17 cellular contexts compared by ENCODE assay signal in genomic region chr22:33350391-33350955, GRCh38.
A peak's percentile ranks its signal among the peaks of the same experiment; 100 is the strongest.
DNase-seq lines count a peak whose midpoint lies in the region; ATAC-seq and TF ChIP-seq lines count a peak whose summit lies in the region.
"Had no signal": no experiment of that assay in that cellular context is flagged by ENCODE, and none has a peak within 500 bp of the region (broad histone marks: within the 10 kb centered on the region; RNA-seq: fewer than 3 reads in every experiment).

No MANE protein-coding gene starts in this region.

- no peak overlapping the region for H3K23ac ChIP-seq in mesenchymal stem cell (ENCODE audit: low read length in 2 of 2)

- H2AFZ ChIP-seq in mammary epithelial cell (ENCODE audit: low read depth, low read length) = peak overlapping the region; percentile 14
- H2AFZ ChIP-seq in mesenchymal stem cell (ENCODE audit: low read depth, low read length) = no peak overlapping the region

- H3K27ac Mint-ChIP-seq in MCF 10A (ENCODE audit: low read depth, unreplicated experiment) = no peak overlapping the region
- no peak overlapping the region for H3K27ac Mint-ChIP-seq in activated T-cell treated with anti-CD3 and anti-CD28 coated beads, Interleukin-2, amount 50 U/mL, for 72 hours
- H3K27ac Mint-ChIP-seq in activated CD4-positive, alpha-beta memory T cell treated with anti-CD3 and anti-CD28 coated beads for 36 hours = no peak overlapping the region
- H3K27ac Mint-ChIP-seq: H9 had no signal

- no peak overlapping the region for H2BK5ac ChIP-seq in mesenchymal stem cell (ENCODE audit: low read depth, low read length, poor library complexity, severe bottlenecking)

- H3K27me3 ChIP-seq in mammary epithelial cell (ENCODE audit: insufficient read depth, low read length) = no peaks in the 10 kb centered on the region
- no peaks in the 10 kb centered on the region for H3K27me3 ChIP-seq in mesenchymal stem cell (ENCODE audit: control insufficient read depth in 1 of 2, insufficient read depth in 1 of 2, low read length in 2 of 2)
- H3K27me3 ChIP-seq in upper lobe of left lung = no peaks in the 10 kb centered on the region

- no peaks in the 10 kb centered on the region for H3K9me3 Mint-ChIP-seq in MCF 10A (ENCODE audit: unreplicated experiment)
- peaks cover 2 to 4% of the 10 kb centered on the region in 2 donors for H3K9me3 Mint-ChIP-seq in activated T-cell treated with anti-CD3 and anti-CD28 coated beads, Interleukin-2, amount 50 U/mL, for 72 hours
- H3K9me3 Mint-ChIP-seq in activated CD4-positive, alpha-beta memory T cell treated with anti-CD3 and anti-CD28 coated beads for 36 hours = peaks cover 14% of the 10 kb centered on the region

- no peaks in the 10 kb centered on the region for H3K36me3 ChIP-seq in mammary epithelial cell (ENCODE audit: insufficient read depth, low read length)
- peaks cover 0 to 3% of the 10 kb centered on the region in 2 experiments for H3K36me3 ChIP-seq in mesenchymal stem cell (ENCODE audit: control insufficient read depth in 1 of 2, insufficient read depth in 2 of 2, low read depth in 1 of 2, low read length in 2 of 2)
- no peaks in the 10 kb centered on the region for H3K36me3 ChIP-seq in upper lobe of left lung

- H3K4me1 ChIP-seq in mammary epithelial cell (ENCODE audit: insufficient read depth, low read length) (peaks cover 15% of the 10 kb centered on the region), mesenchymal stem cell (ENCODE audit: control insufficient read depth, insufficient read depth, low read depth, low read length) (peaks cover 4% of the 10 kb centered on the region), upper lobe of left lung (no peaks in the 10 kb centered on the region)

- H2AK5ac ChIP-seq in mesenchymal stem cell (ENCODE audit: low read length, severe bottlenecking) = no peak overlapping the region

- TF ChIP-seq POLR2A in upper lobe of left lung (IDR thresholded peaks at IDR 0.05) = no peak

- no peak overlapping the region for H2BK12ac ChIP-seq in mesenchymal stem cell (ENCODE audit: low read length in 2 of 2)

- dilution Hi-C loops in mammary epithelial cell (cut with HindIII; ENCODE audit: low sequenced_read_pairs) = no loop called here

- CTCF ChIA-PET in mammary epithelial cell (lab: Charles Lee; ENCODE audit: low non-redundant PET) = no interaction called here
- CTCF ChIA-PET in MCF 10A (lab: Yijun Ruan, JAX) = interaction anchor here (0.6 kb wide), 1 partner anchor 1887 kb away, joined by 3 read pairs; no protein-coding TSS in a partner anchor
- CTCF ChIA-PET in activated CD4-positive, alpha-beta memory T cell treated with anti-CD3 and anti-CD28 coated beads for 36 hours (lab: Charles Lee) = no interaction called here

- POLR2A ChIA-PET in MCF 10A (lab: Yijun Ruan, JAX) = no interaction called here
- POLR2A ChIA-PET in activated CD4-positive, alpha-beta memory T cell treated with anti-CD3 and anti-CD28 coated beads for 36 hours (lab: Charles Lee) = no interaction called here

- H3K27me3 Mint-ChIP-seq in MCF 10A (ENCODE audit: insufficient read depth, unreplicated experiment) = no peaks in the 10 kb centered on the region
- H3K27me3 Mint-ChIP-seq in activated T-cell treated with anti-CD3 and anti-CD28 coated beads, Interleukin-2, amount 50 U/mL, for 72 hours (ENCODE audit: low read depth) = no peaks in the 10 kb centered on the region
- no peaks in the 10 kb centered on the region for H3K27me3 Mint-ChIP-seq in activated CD4-positive, alpha-beta memory T cell treated with anti-CD3 and anti-CD28 coated beads for 36 hours

- no peaks in the 10 kb centered on the region for H4K20me1 ChIP-seq in mammary epithelial cell (ENCODE audit: insufficient read depth, low read length)

- no peak overlapping the region for H3K18ac ChIP-seq in mesenchymal stem cell (ENCODE audit: low read depth in 1 of 2, low read length in 2 of 2)

- no peaks in the 10 kb centered on the region for H3K36me3 Mint-ChIP-seq in MCF 10A (ENCODE audit: insufficient read depth, unreplicated experiment)
- peaks cover 0 to 1% of the 10 kb centered on the region in 2 donors for H3K36me3 Mint-ChIP-seq in activated T-cell treated with anti-CD3 and anti-CD28 coated beads, Interleukin-2, amount 50 U/mL, for 72 hours (ENCODE audit: insufficient read depth in 2 of 2)
- H3K36me3 Mint-ChIP-seq in activated CD4-positive, alpha-beta memory T cell treated with anti-CD3 and anti-CD28 coated beads for 36 hours = no peaks in the 10 kb centered on the region

- no peak overlapping the region for H4K91ac ChIP-seq in mesenchymal stem cell (ENCODE audit: low read length)

- no peak overlapping the region for H2BK15ac ChIP-seq in mesenchymal stem cell (ENCODE audit: low read depth, poor library complexity, severe bottlenecking)

- no peaks in the 10 kb centered on the region for H3K79me1 ChIP-seq in mesenchymal stem cell (replicated peaks; ENCODE audit: low read length, poor library complexity, severe bottlenecking)

- no peak overlapping the region for H3K9ac ChIP-seq in mammary epithelial cell (ENCODE audit: insufficient read depth, low read length)
- no peak overlapping the region for H3K9ac ChIP-seq in mesenchymal stem cell (ENCODE audit: low read length)

- H4K8ac ChIP-seq in mesenchymal stem cell (ENCODE audit: low read length) = no peak overlapping the region

- H3K9me3 ChIP-seq in mammary epithelial cell (replicated peaks; ENCODE audit: insufficient read depth, low read length) (no peaks in the 10 kb centered on the region), mesenchymal stem cell (ENCODE audit: control insufficient read depth, low read length) (no peaks in the 10 kb centered on the region), upper lobe of left lung (no peaks in the 10 kb centered on the region)

- H3K4me2 ChIP-seq in mammary epithelial cell (ENCODE audit: insufficient read depth, low read depth, low read length) = peak overlapping the region; percentile 34
- H3K4me2 ChIP-seq in mesenchymal stem cell (ENCODE audit: low read length, poor library complexity, severe bottlenecking) = no peak overlapping the region

- no peak for TF ChIP-seq CTCF in mammary epithelial cell (conservative IDR thresholded peaks at IDR 0.05 in 1 of 2, IDR thresholded peaks at IDR 0.05 in 1 of 2; ENCODE audit: extremely low read depth in 1 of 2, insufficient read depth in 1 of 2, low read depth in 1 of 2, low read length in 2 of 2)
- TF ChIP-seq CTCF in MCF 10A (IDR thresholded peaks at IDR 0.05; ENCODE audit: unreplicated experiment) = no peak
- TF ChIP-seq CTCF in upper lobe of left lung (IDR thresholded peaks at IDR 0.05) = no peak

- no peaks in the 10 kb centered on the region for H3K79me2 ChIP-seq in mammary epithelial cell (ENCODE audit: insufficient read depth, low read length)

- TF ChIP-seq EP300 in upper lobe of left lung (IDR thresholded peaks at IDR 0.05) = no peak

- intact Hi-C loops in mammary epithelial cell (cut with micrococcal nuclease) (no loop called here), MCF 10A (cut with micrococcal nuclease) (no loop called here)
- intact Hi-C loops in activated CD4-positive, alpha-beta memory T cell treated with anti-CD3 and anti-CD28 coated beads for 36 hours (cut with micrococcal nuclease) = no loop called here

- no peak overlapping the region for H3K4me3 Mint-ChIP-seq in MCF 10A (ENCODE audit: unreplicated experiment)
- H3K4me3 Mint-ChIP-seq in activated T-cell treated with anti-CD3 and anti-CD28 coated beads, Interleukin-2, amount 50 U/mL, for 72 hours = no peak overlapping the region
- H3K4me3 Mint-ChIP-seq in activated CD4-positive, alpha-beta memory T cell treated with anti-CD3 and anti-CD28 coated beads for 36 hours = no peak overlapping the region
- H3K4me3 Mint-ChIP-seq: H9 had no signal

- H3K4me1 Mint-ChIP-seq in MCF 10A (ENCODE audit: insufficient read depth, unreplicated experiment) = peaks cover 14% of the 10 kb centered on the region
- H3K4me1 Mint-ChIP-seq in activated T-cell treated with anti-CD3 and anti-CD28 coated beads, Interleukin-2, amount 50 U/mL, for 72 hours (ENCODE audit: low read depth) = no peaks in the 10 kb centered on the region
- H3K4me1 Mint-ChIP-seq in activated CD4-positive, alpha-beta memory T cell treated with anti-CD3 and anti-CD28 coated beads for 36 hours (ENCODE audit: low read depth) = no peaks in the 10 kb centered on the region

- H3K4me3 ChIP-seq in mammary epithelial cell (replicated peaks in 1 of 3; ENCODE audit: insufficient read depth in 1 of 3, low read depth in 2 of 3, low read length in 3 of 3) (no peak overlapping the region), mesenchymal stem cell (ENCODE audit: insufficient read depth in 1 of 2, low read depth in 1 of 2, low read length in 2 of 2) (no peak overlapping the region), upper lobe of left lung (no peak overlapping the region)

- 8% methylated on average over 4 of the region's 9 CpGs for WGBS in mammary epithelial cell (ENCODE audit: low coverage, missing lambda C conversion rate)
- WGBS in mesenchymal stem cell = 85% methylated on average over 9 of the region's 9 CpGs
- 89% methylated on average over 2 to 9 of the region's 9 CpGs for WGBS in upper lobe of left lung, 2 donors

- DNase-seq in mammary epithelial cell (no peak), MCF 10A (ENCODE audit: unreplicated experiment) (no peak), glomerular visceral epithelial cell (ENCODE audit: extremely low spot score) (peak; percentile 93), mesenchymal stem cell (no peak), upper lobe of left lung (no peak), ureter (ENCODE audit: low spot score) (no peak)
- DNase-seq in activated T-cell treated with anti-CD3 and anti-CD28 coated beads, Interleukin-2, amount 50 U/mL, for 72 hours = no peak
- no peak for DNase-seq in activated CD4-positive, alpha-beta memory T cell treated with anti-CD3 and anti-CD28 coated beads for 36 hours
- DNase-seq: COR-L47, H9, NCI-H1092 treated with DMSO at 0.1 percent for 48 hours, NCI-H146, NCI-H2081 treated with DMSO at 0.1 percent for 48 hours, NCI-H510A treated with DMSO at 0.1 percent for 48 hours, NCI-H774, SHP77 had no signal

- no peak for ATAC-seq in upper lobe of left lung (ENCODE audit: low FRiP score in 2 of 2)
- ATAC-seq in activated T-cell treated with anti-CD3 and anti-CD28 coated beads, Interleukin-2, amount 50 U/mL, for 72 hours (replicated peaks in 1 of 2) = no peak

- no peak overlapping the region for H3K27ac ChIP-seq in mammary epithelial cell (ENCODE audit: insufficient read depth, low read depth, low read length)
- peak overlapping the region; percentile 85 for H3K27ac ChIP-seq in mesenchymal stem cell (ENCODE audit: low read length, poor library complexity, severe bottlenecking)
- H3K27ac ChIP-seq in upper lobe of left lung = no peak overlapping the region
- H3K27ac ChIP-seq: 22Rv1 had no signal

- H3K14ac ChIP-seq in mesenchymal stem cell (ENCODE audit: low read length in 2 of 2) = no peak overlapping the region

- BruUV-seq in mammary epithelial cell (replicated peaks; lab: Mats Ljungman, UMichigan) (no TSS peak), MCF 10A (replicated peaks; lab: Mats Ljungman, UMichigan) (no TSS peak)

- H3K4ac ChIP-seq in mesenchymal stem cell (ENCODE audit: low read depth in 1 of 2, low read length in 2 of 2) = no peak overlapping the region

- in situ Hi-C loops in mammary epithelial cell (cut with MboI; ENCODE audit: low sequenced_read_pairs in 2 of 2) = no loop called here

- H2BK120ac ChIP-seq in mesenchymal stem cell (ENCODE audit: low read depth, low read length) = no peak overlapping the region
